1 cellular context compared by ENCODE assay signal in the genomic region with DNA sequence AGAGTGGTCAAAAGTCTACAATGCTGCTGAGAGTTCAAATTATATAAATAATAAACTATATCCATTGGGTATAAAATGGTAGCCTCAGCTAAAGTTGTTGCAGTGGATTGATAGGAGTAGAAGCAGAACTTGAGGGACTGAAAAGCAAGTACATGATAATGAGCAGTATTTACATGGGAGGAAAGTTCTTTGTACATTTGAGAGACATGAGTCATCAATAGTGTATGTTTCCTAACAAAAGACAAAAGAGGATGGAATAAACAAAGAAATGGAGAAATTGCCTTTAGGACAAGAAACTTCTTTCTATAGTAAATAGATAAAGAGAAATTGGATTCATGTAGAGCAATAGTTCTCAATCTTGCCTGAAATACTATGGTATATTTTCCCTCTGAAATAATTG.
TF ChIP-seq lines count a peak whose summit lies in the region.

No MANE protein-coding gene starts in this region.

TF ChIP-seq in IMR-90, 13 proteins besides CTCF, POLR2A, EP300 and RAD21 (continued from another document):
- TF ChIP-seq USF2 (IDR thresholded peaks at IDR 0.05; ENCODE audit: low read depth, low read length) = no peak
- no peak for TF ChIP-seq MAFK (IDR thresholded peaks at IDR 0.05; ENCODE audit: low read depth, low read length)
- no peak for TF ChIP-seq CHD1 (IDR thresholded peaks at IDR 0.05; ENCODE audit: low read depth, low read length)
- TF ChIP-seq MXI1 (IDR thresholded peaks at IDR 0.05; ENCODE audit: borderline replicate concordance, low read depth, low read length) = no peak
- TF ChIP-seq SMC3 (IDR thresholded peaks at IDR 0.05; ENCODE audit: low read depth, low read length) = no peak
- TF ChIP-seq, protein P1, sequence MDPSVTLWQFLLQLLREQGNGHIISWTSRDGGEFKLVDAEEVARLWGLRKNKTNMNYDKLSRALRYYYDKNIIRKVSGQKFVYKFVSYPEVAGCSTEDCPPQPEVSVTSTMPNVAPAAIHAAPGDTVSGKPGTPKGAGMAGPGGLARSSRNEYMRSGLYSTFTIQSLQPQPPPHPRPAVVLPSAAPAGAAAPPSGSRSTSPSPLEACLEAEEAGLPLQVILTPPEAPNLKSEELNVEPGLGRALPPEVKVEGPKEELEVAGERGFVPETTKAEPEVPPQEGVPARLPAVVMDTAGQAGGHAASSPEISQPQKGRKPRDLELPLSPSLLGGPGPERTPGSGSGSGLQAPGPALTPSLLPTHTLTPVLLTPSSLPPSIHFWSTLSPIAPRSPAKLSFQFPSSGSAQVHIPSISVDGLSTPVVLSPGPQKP (IDR thresholded peaks at IDR 0.05; ENCODE audit: borderline replicate concordance, low read depth, low read length) = no peak
- TF ChIP-seq MAZ (IDR thresholded peaks at IDR 0.05; ENCODE audit: borderline replicate concordance, low read depth, low read length) = no peak
- TF ChIP-seq FOS (IDR thresholded peaks at IDR 0.05; ENCODE audit: low read depth, low read length) = no peak
